20 cellular contexts compared by ENCODE assay signal in genomic region chr10:7546365-7546967, GRCh38.
"Had no signal": no experiment of that assay in that cellular context is flagged by ENCODE, and none has a peak within 500 bp of the region (broad histone marks: within the 10 kb centered on the region; RNA-seq: fewer than 3 reads in every experiment).

No MANE protein-coding gene starts in this region.

- H3K27me3 ChIP-seq: body of pancreas had no signal

- H3K4me3 ChIP-seq: body of pancreas, coronary artery, mucosa of descending colon, thoracic aorta had no signal

- DNase-seq: activated CD4-positive, alpha-beta T cell treated with anti-CD3 and anti-CD28 coated beads, Interleukin-2, amount 10 ng/mL, durations not matched to agents 24 days and 14 days; activated CD4-positive, CD25-positive, alpha-beta regulatory T cell; activated CD8-positive, alpha-beta memory T cell treated with anti-CD3 and anti-CD28 coated beads, Interleukin-2, amount 50 U/mL, for 48 hours; activated CD8-positive, alpha-beta T cell treated with anti-CD3 and anti-CD28 coated beads, Interleukin-2, amount 10 ng/mL, durations not matched to agents 7 days and 5 days; activated gamma-delta T cell treated with Interleukin-2 at 50 U/mL for 16 hours; activated T-cell treated with anti-CD3 and anti-CD28 coated beads, Interleukin-2, amount 50 U/mL, for 72 hours; amniotic stem cell; body of pancreas; caudate nucleus; effector CD4-positive, alpha-beta T cell; foreskin melanocyte; head of caudate nucleus; immature natural killer cell; left colon; mucosa of descending colon; natural killer cell; right cardiac atrium; stimulated activated naive CD8-positive, alpha-beta T cell treated with anti-CD3 and anti-CD28 coated beads, Interleukin-15, amount 100 ng/mL, for 72 hours had no signal

- H3K9me3 ChIP-seq: body of pancreas, mucosa of descending colon, thoracic aorta had no signal

- H3K36me3 ChIP-seq: thoracic aorta had no signal

- ATAC-seq: activated CD8-positive, alpha-beta T cell treated with anti-CD3 and anti-CD28 coated beads, Interleukin-2, amount 10 ng/mL, durations not matched to agents 7 days and 5 days; activated T-cell treated with anti-CD3 and anti-CD28 coated beads, Interleukin-2, amount 50 U/mL, for 72 hours; body of pancreas; left colon; mucosa of descending colon; natural killer cell; right cardiac atrium; stimulated activated naive CD8-positive, alpha-beta T cell treated with anti-CD3 and anti-CD28 coated beads, Interleukin-15, amount 100 ng/mL, for 72 hours had no signal

- H3K27ac ChIP-seq: thoracic aorta had no signal
